Comparison of ENCODE assay signal across 8 cellular contexts in genomic region chr20:32762754-32763201, GRCh38. TPM values are rescaled to one million over a fixed set of nuclear protein-coding genes. Genes with fewer than 3 reads are reported as not detected.
DNase-seq lines count a peak whose midpoint lies in the region; ATAC-seq and TF ChIP-seq lines count a peak whose summit lies in the region.

No MANE protein-coding gene starts in this region.

- peak; percentile 23 for ATAC-seq in GM19035 (IDR thresholded peaks at IDR 0.05; ENCODE audit: unreplicated experiment)

- no peaks in the 10 kb centered on the region; the same call in 1 of the 2 replicates for H3K9me3 ChIP-seq in BE2C
- no peaks in the 10 kb centered on the region for H3K9me3 ChIP-seq in NT2/D1 (ENCODE audit: insufficient read depth, low read length)
- H3K9me3 ChIP-seq in mononuclear cell (ENCODE audit: low read depth, low read length), result no peaks in the 10 kb centered on the region

- no peak for TF ChIP-seq CTCF in BE2C (IDR thresholded peaks at IDR 0.05; ENCODE audit: low read depth, low read length)

- H3K27me3 ChIP-seq in BE2C (no peaks in the 10 kb centered on the region), NT2/D1 (ENCODE audit: insufficient read depth, insufficient read length) (no peaks in the 10 kb centered on the region), mononuclear cell (ENCODE audit: insufficient read depth, low read length) (peaks cover 6% of the 10 kb centered on the region)

- H3K4me1 ChIP-seq in BE2C (no peaks in the 10 kb centered on the region), NT2/D1 (ENCODE audit: insufficient read depth, insufficient read length) (peaks cover 8% of the 10 kb centered on the region), mononuclear cell (ENCODE audit: insufficient read depth, low read length) (peaks cover 26% of the 10 kb centered on the region)

- H3K36me3 ChIP-seq in BE2C (no peaks in the 10 kb centered on the region), NT2/D1 (ENCODE audit: insufficient read depth, insufficient read length, low read length) (peaks cover 20% of the 10 kb centered on the region)

- no peak for DNase-seq in BE2C
- no peak for DNase-seq in NT2/D1 (ENCODE audit: low read depth, low spot score)
- peak; percentile 23 for DNase-seq in central memory CD4-positive, alpha-beta T cell
- DNase-seq in NCI-H1048 (lab: John Stamatoyannopoulos, UW), result no peak
- no peak for DNase-seq in NCI-H1694 (lab: John Stamatoyannopoulos, UW)
- no peak for DNase-seq in NCI-H1417 treated with DMSO at 0.1 percent for 48 hours (lab: John Stamatoyannopoulos, UW)

- H3K9ac ChIP-seq in NT2/D1 (ENCODE audit: insufficient read length, low read depth), result peak overlapping the region; percentile 99

- peak overlapping the region; percentile 77 for H3K4me3 ChIP-seq in BE2C (ENCODE audit: low read depth, low read length)
- peak overlapping the region; percentile 99 for H3K4me3 ChIP-seq in NT2/D1 (ENCODE audit: insufficient read length, low read depth)
- H3K4me3 ChIP-seq in mononuclear cell (ENCODE audit: low read length), result peak overlapping the region; percentile 52

RNA-seq across cellular contexts. Expression of gene DNMT3B, which starts 0.6 kb away (rescaled TPM):
- polyA plus RNA-seq in BE2C (2012; ENCODE audit: insufficient read depth, insufficient read length, low read depth), result 1.5 TPM
- total RNA-seq in mononuclear cell, result 0.21 TPM

RNA-seq across cellular contexts. Expression of gene COMMD7, which starts 19.5 kb away (rescaled TPM):
- 45.8 TPM for polyA plus RNA-seq in BE2C (2012; ENCODE audit: insufficient read depth, insufficient read length, low read depth)
- 37.6 TPM for total RNA-seq in mononuclear cell

RNA-seq across cellular contexts. Expression of gene MAPRE1, which starts 57.0 kb away (rescaled TPM):
- 139 TPM for polyA plus RNA-seq in BE2C (2012; ENCODE audit: insufficient read depth, insufficient read length, low read depth)
- total RNA-seq in mononuclear cell, result 151 TPM
